ENCODE assay signal across 8 cellular contexts in the genomic region with DNA sequence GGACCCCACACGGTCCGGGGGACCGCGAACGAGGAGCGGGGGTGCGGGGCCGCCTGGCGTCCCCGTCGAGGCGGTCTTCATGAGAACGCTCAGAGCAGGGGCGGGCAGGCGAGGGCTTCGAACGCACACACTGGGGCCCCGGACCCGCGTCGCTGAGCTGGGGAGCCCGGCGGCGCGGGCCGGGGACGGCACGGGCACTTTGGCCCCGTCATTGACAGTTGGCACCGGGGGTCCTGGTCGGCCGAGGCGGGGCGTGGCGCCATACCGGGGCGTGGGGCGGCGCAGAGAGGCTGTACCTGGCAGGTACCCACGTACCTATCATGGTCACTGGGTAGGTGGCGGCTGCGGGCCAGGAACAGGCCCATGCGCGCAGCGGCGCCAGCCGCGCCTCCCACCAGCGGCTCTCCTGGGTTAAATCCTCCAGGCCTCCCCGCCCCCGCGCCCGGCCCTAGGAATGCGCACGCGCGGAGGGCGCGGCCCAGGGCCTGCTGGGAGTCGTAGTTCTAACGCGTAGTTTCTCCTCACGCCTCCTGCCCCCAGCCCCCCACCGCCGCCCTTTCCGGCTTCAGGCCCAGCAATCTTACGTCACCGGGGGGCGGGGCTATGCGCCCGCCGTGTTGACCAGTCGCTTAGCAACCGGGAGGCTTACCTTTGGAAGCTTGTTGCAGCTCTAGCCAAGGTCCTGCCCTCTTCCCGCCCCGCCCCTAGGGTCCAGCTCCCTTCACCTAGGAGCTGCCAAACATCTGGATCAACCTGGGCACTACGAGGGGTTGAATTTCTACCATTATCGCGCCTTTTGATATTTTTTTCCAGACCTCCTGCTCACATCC. TPM values are rescaled to one million over a fixed set of nuclear protein-coding genes. Genes with fewer than 3 reads are reported as not detected.
A peak's percentile ranks its signal among the peaks of the same experiment; 100 is the strongest.
DNase-seq lines count a peak whose midpoint lies in the region; ATAC-seq and TF ChIP-seq lines count a peak whose summit lies in the region.

A gene (plus strand): TSS at position 628 of the 830 bp plus-strand sequence.
A gene (minus strand): TSS at position 420 of the 830 bp plus-strand sequence.

- H3K4me1 Mint-ChIP-seq in natural killer cell treated with Interleukin-12 subunit alpha and Interleukin-12 subunit beta and Interleukin-15 and Interleukin-18, amount 100 ng/mL, for 72 hours (ENCODE audit: low read depth in 2 of 2): peaks cover 6 to 10% of the 10 kb centered on the region in 2 donors

- in situ Hi-C loops in KBM-7 (cut with MboI; ENCODE audit: low pct_unique_long_range_greater_than_20kb, low sequenced_read_pairs): no loop called here

- peaks cover 0 to 8% of the 10 kb centered on the region in 2 donors for H3K27me3 Mint-ChIP-seq in natural killer cell treated with Interleukin-12 subunit alpha and Interleukin-12 subunit beta and Interleukin-15 and Interleukin-18, amount 100 ng/mL, for 72 hours

- H3K27ac Mint-ChIP-seq in natural killer cell treated with Interleukin-12 subunit alpha and Interleukin-12 subunit beta and Interleukin-15 and Interleukin-18, amount 100 ng/mL, for 72 hours: peak within 1 kb of the TSS; percentile 60 to 77

- peak; percentile 98 for DNase-seq in DMS153 (lab: John Stamatoyannopoulos, UW)
- peak; percentile 98 for DNase-seq in KBM-7
- peak; percentile 94 for DNase-seq in activated gamma-delta T cell (lab: John Stamatoyannopoulos, UW)
- DNase-seq in fibroblast of the conjunctiva (ENCODE audit: low read depth): peak; percentile 98
- DNase-seq in natural killer cell treated with Interleukin-12 subunit alpha and Interleukin-12 subunit beta and Interleukin-15 and Interleukin-18, amount 100 ng/mL, for 72 hours (ENCODE audit: low spot score): peak; percentile 99
- DNase-seq in stimulated activated naive CD4-positive, alpha-beta T cell (lab: John Stamatoyannopoulos, UW): peak; percentile 94 to 98 (median 96)

- TF ChIP-seq POLR2A in Raji (IDR thresholded peaks at IDR 0.05; ENCODE audit: insufficient read depth, low read depth, low read length): peak; percentile 57

- no peaks in the 10 kb centered on the region for H3K36me3 Mint-ChIP-seq in natural killer cell treated with Interleukin-12 subunit alpha and Interleukin-12 subunit beta and Interleukin-15 and Interleukin-18, amount 100 ng/mL, for 72 hours

- no peaks in the 10 kb centered on the region for H3K9me3 Mint-ChIP-seq in natural killer cell treated with Interleukin-12 subunit alpha and Interleukin-12 subunit beta and Interleukin-15 and Interleukin-18, amount 100 ng/mL, for 72 hours

- peak within 1 kb of the TSS; percentile 74 for H3K4me3 Mint-ChIP-seq in natural killer cell treated with Interleukin-12 subunit alpha and Interleukin-12 subunit beta and Interleukin-15 and Interleukin-18, amount 100 ng/mL, for 72 hours

- peak; percentile 99 for ATAC-seq in GM21723 (IDR thresholded peaks at IDR 0.05; ENCODE audit: unreplicated experiment)
- peak; percentile 99 for ATAC-seq in natural killer cell treated with Interleukin-12 subunit alpha and Interleukin-12 subunit beta and Interleukin-15 and Interleukin-18, amount 100 ng/mL, for 72 hours

RNA-seq across cellular contexts. Expression of the first gene that starts in this region (rescaled TPM):
- total RNA-seq in natural killer cell treated with Interleukin-12 subunit alpha and Interleukin-12 subunit beta and Interleukin-15 and Interleukin-18, amount 100 ng/mL, for 72 hours: not detected

RNA-seq across cellular contexts. Expression of the second gene that starts in this region (rescaled TPM):
- total RNA-seq in natural killer cell treated with Interleukin-12 subunit alpha and Interleukin-12 subunit beta and Interleukin-15 and Interleukin-18, amount 100 ng/mL, for 72 hours: not detected

Comparison
In these comparisons a context has a peak if more than half of its experiments do, and no peak if none do; other contexts are left out.
1. Peak in every context shown above with its lines: DNase-seq and ATAC-seq.
2. Peak in DNase-seq and ATAC-seq in natural killer cell treated with Interleukin-12 subunit alpha and Interleukin-12 subunit beta and Interleukin-15 and Interleukin-18, amount 100 ng/mL, for 72 hours; RNA of the genes that start here not detected or under 1 TPM.